15 cellular contexts compared by ENCODE assay signal in the genomic region with DNA sequence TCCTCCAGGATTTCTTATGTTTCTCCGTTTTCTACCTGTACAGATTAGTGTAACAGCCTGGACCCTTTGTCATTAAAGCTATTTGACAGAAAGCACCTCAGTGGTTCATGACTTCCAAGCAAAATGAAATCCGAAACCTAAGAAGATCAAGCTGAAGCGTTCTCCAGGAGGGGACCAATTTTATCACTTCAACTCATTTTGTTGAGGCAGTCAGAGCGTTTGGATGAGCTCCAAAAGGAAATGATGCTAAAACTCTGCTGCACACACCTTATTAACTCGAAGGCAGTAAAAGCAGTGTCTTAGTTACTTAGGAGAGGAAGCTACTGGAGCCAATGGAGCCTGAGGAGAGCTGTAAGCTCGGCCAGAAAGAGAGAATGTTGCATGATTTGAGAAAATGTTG.
DNase-seq lines count a peak whose midpoint lies in the region; TF ChIP-seq lines count a peak whose summit lies in the region.
"Had no signal": no experiment of that assay in that cellular context is flagged by ENCODE, and none has a peak within 500 bp of the region (broad histone marks: within the 10 kb centered on the region; RNA-seq: fewer than 3 reads in every experiment).

No MANE protein-coding gene starts in this region.

- no peaks in the 10 kb centered on the region for H3K4me1 ChIP-seq in A673 (ENCODE audit: insufficient read depth, low read length, poor library complexity, severe bottlenecking)
- no peaks in the 10 kb centered on the region for H3K4me1 ChIP-seq in Peyer's patch
- H3K4me1 ChIP-seq in prostate gland (replicated peaks): no peaks in the 10 kb centered on the region

- 26% methylated on average over 6 of the region's 6 CpGs for WGBS in prostate gland

- H3K36me3 ChIP-seq in A673 (ENCODE audit: insufficient read depth, low read length, poor library complexity, severe bottlenecking) (no peaks in the 10 kb centered on the region), Peyer's patch (no peaks in the 10 kb centered on the region), prostate gland (no peaks in the 10 kb centered on the region)

- TF ChIP-seq CTCF in A673 (conservative IDR thresholded peaks at IDR 0.05; ENCODE audit: low read depth, low read length) (no peak), Peyer's patch (IDR thresholded peaks at IDR 0.05) (no peak), prostate gland (IDR thresholded peaks at IDR 0.05) (no peak)

- TF ChIP-seq POLR2A in Peyer's patch (IDR thresholded peaks at IDR 0.05) (no peak), prostate gland (IDR thresholded peaks at IDR 0.05) (no peak)

- POLR2A ChIA-PET in A673 (lab: Charles Lee; ENCODE audit: low non-redundant PET): no interaction called here

- no peaks in the 10 kb centered on the region for H3K9me3 ChIP-seq in A673 (ENCODE audit: low read depth, low read length, poor library complexity, severe bottlenecking)
- H3K9me3 ChIP-seq in Peyer's patch: no peaks in the 10 kb centered on the region
- no peaks in the 10 kb centered on the region for H3K9me3 ChIP-seq in prostate gland

- DNase-seq in A673 (ENCODE audit: low spot score) (peak; percentile 27), DMS 273 treated with DMSO at 0.1 percent for 48 hours (lab: John Stamatoyannopoulos, UW) (peak; percentile 26), NCI-H2171 treated with DMSO at 0.1 percent for 48 hours (lab: John Stamatoyannopoulos, UW) (peak; percentile 75), SK-N-DZ (ENCODE audit: low spot score) (peak; percentile 18), Peyer's patch (no peak), prostate gland (ENCODE audit: low spot score) (no peak)
- DNase-seq in stimulated activated CD8-positive, alpha-beta memory T cell treated with anti-CD3 and anti-CD28 coated beads, Interleukin-4, amount 100 ng/mL, for 48 hours: no peak
- DNase-seq: CD8-positive, alpha-beta T cell; H7; NCI-H1694 treated with DMSO at 0.1 percent for 48 hours; NCI-H226; PC-9; T-cell had no signal

- intact Hi-C loops in A673 (cut with micrococcal nuclease; ENCODE audit: unreplicated experiment): no loop called here
- intact Hi-C loops in prostate gland (cut with DNase I): no loop called here

- CTCF ChIA-PET in A673 (lab: Charles Lee): no interaction called here

- BruUV-seq in A673 (replicated peaks; lab: Mats Ljungman, UMichigan): no TSS peak

- H3K4me3 ChIP-seq in A673 (ENCODE audit: low read depth, low read length, poor library complexity, severe bottlenecking) (no peak overlapping the region), Peyer's patch (no peak overlapping the region), prostate gland (no peak overlapping the region)
- H3K4me3 ChIP-seq: PC-9, SK-N-MC had no signal

- H3K27ac ChIP-seq in A673 (ENCODE audit: low read depth, low read length, poor library complexity, severe bottlenecking): no peak overlapping the region
- no peak overlapping the region for H3K27ac ChIP-seq in Peyer's patch
- no peak overlapping the region for H3K27ac ChIP-seq in prostate gland
- H3K27ac ChIP-seq: KMS-11, PC-9, SK-N-MC had no signal

- H3K27me3 ChIP-seq in A673 (replicated peaks; ENCODE audit: insufficient read depth, low read depth, low read length, poor library complexity) (no peaks in the 10 kb centered on the region), Peyer's patch (no peaks in the 10 kb centered on the region), prostate gland (replicated peaks; ENCODE audit: insufficient read depth) (no peaks in the 10 kb centered on the region)

Comparison
In these comparisons a context has a peak if more than half of its experiments do, and no peak if none do; other contexts are left out.
1. DNase-seq: peak in A673 (single experiment), DMS 273 treated with DMSO at 0.1 percent for 48 hours (single experiment), NCI-H2171 treated with DMSO at 0.1 percent for 48 hours (single experiment) and SK-N-DZ (single experiment); none in Peyer's patch (0 of 3), prostate gland (single experiment) and stimulated activated CD8-positive, alpha-beta memory T cell treated with anti-CD3 and anti-CD28 coated beads, Interleukin-4, amount 100 ng/mL, for 48 hours (single experiment).